ENCODE assay signal across 8 cellular contexts in the genomic region with DNA sequence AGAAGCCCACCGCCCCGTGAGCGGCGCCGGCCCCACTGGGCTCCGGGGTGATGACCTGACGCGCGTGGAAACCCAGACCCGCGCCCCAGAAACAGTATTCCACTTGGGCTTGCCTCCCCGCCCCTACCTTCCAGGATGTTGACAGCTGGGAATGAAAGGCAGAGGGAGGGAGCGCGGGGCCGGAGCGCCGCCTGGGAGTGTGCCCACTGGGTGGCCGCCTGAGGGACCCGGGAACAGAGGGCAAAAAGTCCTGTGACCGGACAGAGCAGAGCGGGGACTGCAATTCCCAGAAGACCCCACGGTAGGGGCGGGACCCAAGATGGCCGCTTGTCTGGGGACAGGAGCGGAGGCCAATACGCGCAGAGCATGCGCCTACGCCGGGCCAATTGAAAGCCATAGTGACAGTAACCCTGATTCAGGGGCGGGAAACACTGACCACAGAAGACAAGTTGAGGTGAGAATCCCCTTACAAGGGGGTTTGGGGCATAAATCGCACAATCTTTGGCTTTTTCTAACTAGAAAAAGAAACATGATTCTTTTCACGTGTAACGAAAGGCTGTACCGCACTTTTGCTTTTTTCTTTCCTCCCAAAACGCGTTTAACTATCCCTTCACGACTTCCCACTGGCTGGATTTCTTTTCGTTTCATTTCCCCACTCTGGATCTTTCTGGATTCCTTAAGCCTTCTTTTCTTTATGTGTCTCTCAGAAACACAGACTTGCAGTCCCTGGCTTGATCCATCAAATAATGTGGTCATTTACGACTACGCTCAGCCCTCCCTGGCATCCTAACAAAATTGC. TPM values are rescaled to one million over a fixed set of nuclear protein-coding genes. Genes with fewer than 3 reads are reported as not detected.
DNase-seq lines count a peak whose midpoint lies in the region; ATAC-seq and TF ChIP-seq lines count a peak whose summit lies in the region.

A gene (minus strand): TSS at position 279 of the 799 bp plus-strand sequence.

- TF ChIP-seq CTCF in GM12865 (IDR thresholded peaks at IDR 0.05; ENCODE audit: insufficient read depth, low read depth, low read length, missing control alignments): no peak
- no peak for TF ChIP-seq CTCF in SU-DHL-6 (IDR thresholded peaks at IDR 0.05; ENCODE audit: insufficient read depth, low read length, poor library complexity, severe bottlenecking)
- no peak for TF ChIP-seq CTCF in osteocyte (IDR thresholded peaks at IDR 0.05)

- POLR2A ChIA-PET in activated naive CD8-positive, alpha-beta T cell treated with anti-CD3 and anti-CD28 coated beads, Interleukin-2, amount 10 ng/mL, durations not matched to agents 7 days and 5 days (lab: Charles Lee): no interaction called here

- peak within 1 kb of the TSS; percentile 91 for H3K4me3 ChIP-seq in GM12865 (ENCODE audit: low read depth, low read length)
- peak within 1 kb of the TSS; percentile 74 for H3K4me3 ChIP-seq in SU-DHL-6 (ENCODE audit: insufficient read depth, low read length, poor library complexity, severe bottlenecking)
- peak within 1 kb of the TSS; percentile 65 for H3K4me3 ChIP-seq in thymus (ENCODE audit: low read length)

- H3K27ac ChIP-seq in SU-DHL-6 (ENCODE audit: low read depth, low read length) (peak within 1 kb of the TSS; percentile 46), thymus (ENCODE audit: low read depth) (peak within 1 kb of the TSS; percentile 72)

- no peaks in the 10 kb centered on the region for H3K79me2 ChIP-seq in SU-DHL-6 (ENCODE audit: insufficient read depth, low read length)

- H3K27ac Mint-ChIP-seq in activated naive CD8-positive, alpha-beta T cell treated with anti-CD3 and anti-CD28 coated beads, Interleukin-2, amount 10 ng/mL, durations not matched to agents 7 days and 5 days: peak within 1 kb of the TSS; percentile 89
- peak within 1 kb of the TSS; percentile 58 for H3K27ac Mint-ChIP-seq in osteocyte (ENCODE audit: unreplicated experiment)

- under 1% methylated on average over 41 of the region's 41 CpGs for WGBS in thymus

- peak within 1 kb of the TSS; percentile 99 for H2AFZ ChIP-seq in SU-DHL-6 (ENCODE audit: low read depth, low read length, severe bottlenecking)

- DNase-seq in GM12865 (ENCODE audit: low read depth) (peak; percentile 98), NCI-H1092 treated with DMSO at 0.1 percent for 48 hours (lab: John Stamatoyannopoulos, UW) (peak; percentile 83), Right ventricle myocardium inferior (ENCODE audit: missing footprints) (peak; percentile 97), osteocyte (ENCODE audit: extremely low spot score, unreplicated experiment) (peak; percentile 96)
- peak; percentile 88 for DNase-seq in activated naive CD8-positive, alpha-beta T cell treated with anti-CD3 and anti-CD28 coated beads, Interleukin-2, amount 10 ng/mL, durations not matched to agents 7 days and 5 days

- H3K4me1 ChIP-seq in thymus (ENCODE audit: control insufficient read depth, insufficient read depth, low read length): peaks cover 13% of the 10 kb centered on the region

- H4K20me1 ChIP-seq in SU-DHL-6 (ENCODE audit: low read depth, low read length): no peaks in the 10 kb centered on the region

- peaks cover 11% of the 10 kb centered on the region for H3K4me1 Mint-ChIP-seq in activated naive CD8-positive, alpha-beta T cell treated with anti-CD3 and anti-CD28 coated beads, Interleukin-2, amount 10 ng/mL, durations not matched to agents 7 days and 5 days
- peaks cover 13% of the 10 kb centered on the region for H3K4me1 Mint-ChIP-seq in osteocyte (ENCODE audit: unreplicated experiment)

- no peaks in the 10 kb centered on the region for H3K9me3 ChIP-seq in SU-DHL-6 (ENCODE audit: insufficient read depth, low read length)
- H3K9me3 ChIP-seq in thymus (ENCODE audit: control insufficient read depth): peaks cover 2% of the 10 kb centered on the region

- H3K9me2 ChIP-seq in SU-DHL-6 (replicated peaks; ENCODE audit: insufficient read depth, low read length): no peaks in the 10 kb centered on the region

- H3K36me3 ChIP-seq in SU-DHL-6 (ENCODE audit: low read length): no peaks in the 10 kb centered on the region
- H3K36me3 ChIP-seq in thymus (ENCODE audit: control insufficient read depth, insufficient read depth): no peaks in the 10 kb centered on the region

- H3K27me3 Mint-ChIP-seq in activated naive CD8-positive, alpha-beta T cell treated with anti-CD3 and anti-CD28 coated beads, Interleukin-2, amount 10 ng/mL, durations not matched to agents 7 days and 5 days: peaks cover 6% of the 10 kb centered on the region
- peaks cover 8% of the 10 kb centered on the region for H3K27me3 Mint-ChIP-seq in osteocyte (ENCODE audit: unreplicated experiment)

- intact Hi-C loops in Right ventricle myocardium inferior (cut with DNase I): loop anchor here (5.0 kb wide), 1 partner anchor 94 kb away; no protein-coding TSS in a partner anchor

- H3K4me3 Mint-ChIP-seq in activated naive CD8-positive, alpha-beta T cell treated with anti-CD3 and anti-CD28 coated beads, Interleukin-2, amount 10 ng/mL, durations not matched to agents 7 days and 5 days: peak within 1 kb of the TSS; percentile 93
- H3K4me3 Mint-ChIP-seq in osteocyte (ENCODE audit: unreplicated experiment): peak within 1 kb of the TSS; percentile 79

- H3K4me2 ChIP-seq in SU-DHL-6 (ENCODE audit: low read depth, low read length, poor library complexity, severe bottlenecking): peak within 1 kb of the TSS; percentile 95

- no peaks in the 10 kb centered on the region for H3F3A ChIP-seq in SU-DHL-6 (ENCODE audit: insufficient read depth)

- peak within 1 kb of the TSS; percentile 73 for H3K9ac ChIP-seq in SU-DHL-6 (ENCODE audit: low read length)

- H3K9me3 Mint-ChIP-seq in activated naive CD8-positive, alpha-beta T cell treated with anti-CD3 and anti-CD28 coated beads, Interleukin-2, amount 10 ng/mL, durations not matched to agents 7 days and 5 days: no peaks in the 10 kb centered on the region
- no peaks in the 10 kb centered on the region for H3K9me3 Mint-ChIP-seq in osteocyte (ENCODE audit: unreplicated experiment)

- H3K36me3 Mint-ChIP-seq in activated naive CD8-positive, alpha-beta T cell treated with anti-CD3 and anti-CD28 coated beads, Interleukin-2, amount 10 ng/mL, durations not matched to agents 7 days and 5 days: peaks cover 4% of the 10 kb centered on the region
- no peaks in the 10 kb centered on the region for H3K36me3 Mint-ChIP-seq in osteocyte (ENCODE audit: unreplicated experiment)

- ATAC-seq in HG02623 (IDR thresholded peaks at IDR 0.05; ENCODE audit: unreplicated experiment) (peak; percentile 90), Right ventricle myocardium inferior (peak; percentile 99)
- ATAC-seq in activated naive CD8-positive, alpha-beta T cell treated with anti-CD3 and anti-CD28 coated beads, Interleukin-2, amount 10 ng/mL, durations not matched to agents 7 days and 5 days (ENCODE audit: low read depth): peak; percentile 93

- H3K27me3 ChIP-seq in SU-DHL-6 (ENCODE audit: low read length) (no peaks in the 10 kb centered on the region), thymus (ENCODE audit: control insufficient read depth, insufficient read depth) (no peaks in the 10 kb centered on the region)

RNA-seq across cellular contexts. Expression of the gene that starts here (rescaled TPM):
- total RNA-seq in activated naive CD8-positive, alpha-beta T cell treated with anti-CD3 and anti-CD28 coated beads, Interleukin-2, amount 10 ng/mL, durations not matched to agents 7 days and 5 days: 1 to 10 TPM; 3.7 to 5.8 TPM
- total RNA-seq in Right ventricle myocardium inferior (24.5 TPM), osteocyte (1.6 and 2.3 TPM in 2 replicates)
- 9.2 TPM for polyA plus RNA-seq in thymus

Comparison
In these comparisons a context has a peak if more than half of its experiments do, and no peak if none do; other contexts are left out.
1. Peak in every context shown above with its lines: DNase-seq, ATAC-seq, H3K4me3 ChIP-seq and H3K27ac ChIP-seq.